Comparison of ENCODE assay signal across 14 cellular contexts in genomic region chr12:93448796-93449195, GRCh38. TPM values are rescaled to one million over a fixed set of nuclear protein-coding genes. Genes with fewer than 3 reads are reported as not detected.
DNase-seq lines count a peak whose midpoint lies in the region; ATAC-seq, FAIRE-seq and TF ChIP-seq lines count a peak whose summit lies in the region.
"Had no signal": no experiment of that assay in that cellular context is flagged by ENCODE, and none has a peak within 500 bp of the region (broad histone marks: within the 10 kb centered on the region; RNA-seq: fewer than 3 reads in every experiment).

No MANE protein-coding gene starts in this region.

- peak; percentile 22 for ATAC-seq in GM21423 (IDR thresholded peaks at IDR 0.05; ENCODE audit: unreplicated experiment)
- ATAC-seq in naive B cell (ENCODE audit: low read depth in 2 of 2) = peak; percentile 28 to 32
- no peak for ATAC-seq in natural killer cell treated with Interleukin-12 subunit alpha and Interleukin-12 subunit beta and Interleukin-15 and Interleukin-18, amount 100 ng/mL, for 72 hours

- no peak for DNase-seq in GM12891 (ENCODE audit: insufficient read length, low spot score)
- DNase-seq in NCI-H2196 treated with DMSO at 0.1 percent for 48 hours (lab: John Stamatoyannopoulos, UW; ENCODE audit: unreplicated experiment) = peak; percentile 10
- DNase-seq in naive B cell = no peak
- no peak for DNase-seq in NCI-H187 (lab: John Stamatoyannopoulos, UW)
- DNase-seq in activated CD8-positive, alpha-beta memory T cell treated with anti-CD3 and anti-CD28 coated beads for 24 hours = no peak
- no peak for DNase-seq in natural killer cell treated with Interleukin-12 subunit alpha and Interleukin-12 subunit beta and Interleukin-15 and Interleukin-18, amount 100 ng/mL, for 72 hours (ENCODE audit: low spot score)
- DNase-seq: activated naive CD4-positive, alpha-beta T cell treated with anti-CD3 and anti-CD28 coated beads, Interleukin-2, amount 10 ng/mL, durations not matched to agents 7 days and 5 days; endodermal cell; foreskin fibroblast; OCI-M1; sigmoid colon; stimulated activated CD4-positive, alpha-beta T cell treated with anti-CD3 and anti-CD28 coated beads, Interleukin-4, amount 100 ng/mL, for 1 hour had no signal

- peak overlapping the region in 3 of 8 donors; percentile 18 to 26 (median 22) for H3K4me3 Mint-ChIP-seq in naive B cell
- no peak overlapping the region for H3K4me3 Mint-ChIP-seq in natural killer cell treated with Interleukin-12 subunit alpha and Interleukin-12 subunit beta and Interleukin-15 and Interleukin-18, amount 100 ng/mL, for 72 hours
- H3K4me3 Mint-ChIP-seq: activated naive CD4-positive, alpha-beta T cell treated with anti-CD3 and anti-CD28 coated beads, Interleukin-2, amount 10 ng/mL, durations not matched to agents 7 days and 5 days; endodermal cell; type B pancreatic cell had no signal

- TF ChIP-seq POLR2A in GM12891 (IDR thresholded peaks at IDR 0.05; ENCODE audit: low read depth, low read length) = no peak

- no peaks in the 10 kb centered on the region for H3K27me3 Mint-ChIP-seq in naive B cell
- peaks cover 0 to 5% of the 10 kb centered on the region in 2 donors for H3K27me3 Mint-ChIP-seq in natural killer cell treated with Interleukin-12 subunit alpha and Interleukin-12 subunit beta and Interleukin-15 and Interleukin-18, amount 100 ng/mL, for 72 hours
- H3K27me3 Mint-ChIP-seq: type B pancreatic cell had no signal

- H3K9me3 Mint-ChIP-seq in naive B cell = peaks cover 0 to 2% (median 0%) of the 10 kb centered on the region in 7 donors
- no peaks in the 10 kb centered on the region for H3K9me3 Mint-ChIP-seq in natural killer cell treated with Interleukin-12 subunit alpha and Interleukin-12 subunit beta and Interleukin-15 and Interleukin-18, amount 100 ng/mL, for 72 hours
- H3K9me3 Mint-ChIP-seq: activated naive CD4-positive, alpha-beta T cell treated with anti-CD3 and anti-CD28 coated beads, Interleukin-2, amount 10 ng/mL, durations not matched to agents 7 days and 5 days; type B pancreatic cell had no signal

- H3K27ac Mint-ChIP-seq in naive B cell = no peak overlapping the region
- no peak overlapping the region for H3K27ac Mint-ChIP-seq in natural killer cell treated with Interleukin-12 subunit alpha and Interleukin-12 subunit beta and Interleukin-15 and Interleukin-18, amount 100 ng/mL, for 72 hours
- H3K27ac Mint-ChIP-seq: endodermal cell, type B pancreatic cell had no signal

- no peak for FAIRE-seq in GM12891 (lab: Jason Lieb, UNC)

- H3K4me1 Mint-ChIP-seq in naive B cell = peaks cover 9 to 19% (median 12%) of the 10 kb centered on the region in 3 donors
- no peaks in the 10 kb centered on the region for H3K4me1 Mint-ChIP-seq in natural killer cell treated with Interleukin-12 subunit alpha and Interleukin-12 subunit beta and Interleukin-15 and Interleukin-18, amount 100 ng/mL, for 72 hours (ENCODE audit: low read depth in 2 of 2)
- H3K4me1 Mint-ChIP-seq: endodermal cell had no signal

- H3K36me3 Mint-ChIP-seq in naive B cell = no peaks in the 10 kb centered on the region
- no peaks in the 10 kb centered on the region for H3K36me3 Mint-ChIP-seq in natural killer cell treated with Interleukin-12 subunit alpha and Interleukin-12 subunit beta and Interleukin-15 and Interleukin-18, amount 100 ng/mL, for 72 hours
- H3K36me3 Mint-ChIP-seq: activated naive CD4-positive, alpha-beta T cell treated with anti-CD3 and anti-CD28 coated beads, Interleukin-2, amount 10 ng/mL, durations not matched to agents 7 days and 5 days; type B pancreatic cell had no signal

TF ChIP-seq in GM12891, 5 proteins besides CTCF, POLR2A, EP300 and RAD21:
- no peak for TF ChIP-seq POU2F2 (IDR thresholded peaks at IDR 0.05; ENCODE audit: low read depth, low read length)
- TF ChIP-seq POLR2AphosphoS5 (IDR thresholded peaks at IDR 0.05; ENCODE audit: low read depth, low read length) = no peak
- peak; percentile 50 for TF ChIP-seq SPI1 (IDR thresholded peaks at IDR 0.05; ENCODE audit: low read depth, low read length)
- TF ChIP-seq PAX5 (IDR thresholded peaks at IDR 0.05; ENCODE audit: insufficient read depth, low read length, severe bottlenecking) = no peak
- no peak for TF ChIP-seq TAF1 (IDR thresholded peaks at IDR 0.05; ENCODE audit: low read depth, low read length)

RNA-seq across cellular contexts. Expression of gene UBE2N, which starts 7.0 kb away (rescaled TPM):
- 189 TPM for polyA plus RNA-seq in GM12891 (2012; ENCODE audit: low read depth, missing spikeins)
- polyA plus RNA-seq in naive B cell (ENCODE audit: low read depth in 6 of 6) = 100 to 1,000 TPM; 152 to 210 (median 157) TPM
- total RNA-seq in natural killer cell treated with Interleukin-12 subunit alpha and Interleukin-12 subunit beta and Interleukin-15 and Interleukin-18, amount 100 ng/mL, for 72 hours = 100 to 1,000 TPM; 184 to 213 TPM

RNA-seq across cellular contexts. Expression of gene MRPL42, which starts 18.5 kb away (rescaled TPM):
- polyA plus RNA-seq in GM12891 (2012; ENCODE audit: low read depth, missing spikeins) = 45.4 TPM
- 10 to 100 TPM; 80.8 to 98.2 (median 87.9) TPM for polyA plus RNA-seq in naive B cell (ENCODE audit: low read depth in 6 of 6)
- 10 to 100 TPM; 42.8 to 53.2 TPM for total RNA-seq in natural killer cell treated with Interleukin-12 subunit alpha and Interleukin-12 subunit beta and Interleukin-15 and Interleukin-18, amount 100 ng/mL, for 72 hours

Comparison
In these comparisons a context has a peak if more than half of its experiments do, and no peak if none do; other contexts are left out.
1. ATAC-seq: peak in GM21423 (single experiment) and naive B cell (2 of 2); none in natural killer cell treated with Interleukin-12 subunit alpha and Interleukin-12 subunit beta and Interleukin-15 and Interleukin-18, amount 100 ng/mL, for 72 hours (0 of 2).